8 cellular contexts compared by ENCODE assay signal in the genomic region with DNA sequence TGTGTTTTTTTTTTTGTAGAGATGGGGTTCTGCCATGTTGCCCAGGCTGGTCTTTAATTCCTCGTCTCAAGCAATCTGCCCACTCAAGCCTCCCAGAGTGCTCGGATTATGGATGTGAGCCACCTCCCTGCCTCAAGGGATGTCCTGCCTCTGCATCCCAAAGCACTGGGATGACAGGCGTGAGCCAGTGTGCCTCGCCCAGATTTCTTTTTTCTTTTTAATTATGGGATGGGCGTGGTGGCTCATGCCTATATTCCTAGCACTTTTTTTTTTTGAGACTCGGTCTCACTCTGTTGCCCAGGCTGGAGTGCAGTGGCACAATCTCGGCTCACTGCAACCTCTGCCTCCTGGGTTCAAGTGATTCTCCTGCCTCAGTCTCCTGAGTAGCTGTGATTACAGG. TPM values are rescaled to one million over a fixed set of nuclear protein-coding genes. Genes with fewer than 3 reads are reported as not detected.
DNase-seq lines count a peak whose midpoint lies in the region; ATAC-seq and TF ChIP-seq lines count a peak whose summit lies in the region.
"Not testable (repeated sequence)": the region's sequence is repeated elsewhere in the genome, so short reads cannot be mapped to it uniquely, and the experiment has no call there.

No MANE protein-coding gene starts in this region.

- not testable (repeated sequence) for H3K4me3 ChIP-seq in BLaER1
- peak overlapping the region; percentile 44 for H3K4me3 ChIP-seq in OCI-LY7 (ENCODE audit: low read depth, low read length, poor library complexity, severe bottlenecking)

- not testable (repeated sequence) for H3K27ac ChIP-seq in BLaER1
- peak overlapping the region; percentile 67 for H3K27ac ChIP-seq in OCI-LY7 (ENCODE audit: low read depth, low read length, poor library complexity, severe bottlenecking)
- peak overlapping the region; percentile 54 for H3K27ac ChIP-seq in VCaP

- H3K36me3 Mint-ChIP-seq in central memory CD8-positive, alpha-beta T cell (ENCODE audit: insufficient read depth) = peaks cover 24% of the 10 kb centered on the region
- H3K36me3 Mint-ChIP-seq in stimulated activated effector memory CD8-positive, alpha-beta T cell treated with anti-CD3 and anti-CD28 coated beads, Interleukin-12 subunit alpha, Interleukin-12 subunit beta, amount 100 ng/mL, for 72 hours = peaks cover 47% of the 10 kb centered on the region

- CTCF ChIA-PET in OCI-LY7 (lab: Charles Lee; ENCODE audit: unreplicated experiment) = not testable (repeated sequence)

- H3K4me1 Mint-ChIP-seq in central memory CD8-positive, alpha-beta T cell = peaks cover 30% of the 10 kb centered on the region
- peaks cover 15% of the 10 kb centered on the region for H3K4me1 Mint-ChIP-seq in stimulated activated effector memory CD8-positive, alpha-beta T cell treated with anti-CD3 and anti-CD28 coated beads, Interleukin-12 subunit alpha, Interleukin-12 subunit beta, amount 100 ng/mL, for 72 hours

- intact Hi-C loops in OCI-LY7 (cut with micrococcal nuclease; ENCODE audit: unreplicated experiment); left colon (cut with DNase I, micrococcal nuclease): not testable (repeated sequence)

- H3K36me3 ChIP-seq in BLaER1 (peaks cover 53% of the 10 kb centered on the region), OCI-LY7 (ENCODE audit: insufficient read depth, low read length) (peaks cover 43% of the 10 kb centered on the region)

- POLR2A ChIA-PET in OCI-LY7 (lab: Charles Lee) = interaction anchor here (0.7 to 1.3 kb wide), 2 partner anchors 8 to 27 kb away, joined by 3 to 4 read pairs; no protein-coding TSS in a partner anchor

- H3K9me2 ChIP-seq in OCI-LY7 (ENCODE audit: insufficient read depth, low read length) = not testable (repeated sequence)

- H3K4me1 ChIP-seq in BLaER1 (peaks cover 38% of the 10 kb centered on the region), OCI-LY7 (ENCODE audit: insufficient read depth, low read length, poor library complexity, severe bottlenecking) (peaks cover 63% of the 10 kb centered on the region)

- not testable (repeated sequence) for TF ChIP-seq CTCF in OCI-LY7 (conservative IDR thresholded peaks at IDR 0.05; ENCODE audit: low read length); VCaP (conservative IDR thresholded peaks at IDR 0.05)

- H3K9ac ChIP-seq in BLaER1 = not testable (repeated sequence)

- not testable (repeated sequence) for H3K27me3 ChIP-seq in BLaER1

- 0 out of 2 replicates have a peak overlapping the region, but pooled peaks have one; percentile 24 for H3K4me2 ChIP-seq in BLaER1
- peak overlapping the region; percentile 57 for H3K4me2 ChIP-seq in OCI-LY7 (ENCODE audit: low read length)

- H2AFZ ChIP-seq in OCI-LY7 (ENCODE audit: low read length) = not testable (repeated sequence)

- peaks cover 96% of the 10 kb centered on the region for H4K20me1 ChIP-seq in BLaER1
- not testable (repeated sequence) for H4K20me1 ChIP-seq in OCI-LY7 (ENCODE audit: insufficient read depth, low read length)

- DNase-seq in D341Med (ENCODE audit: low spot score) = peak; percentile 57
- not testable (repeated sequence) for DNase-seq in OCI-LY7 (ENCODE audit: low spot score); central memory CD8-positive, alpha-beta T cell (ENCODE audit: low spot score in 2 of 2); left colon; stimulated activated effector memory CD8-positive, alpha-beta T cell treated with anti-CD3 and anti-CD28 coated beads, Interleukin-12 subunit alpha, Interleukin-12 subunit beta, amount 100 ng/mL, for 72 hours (ENCODE audit: low spot score in 2 of 2)

- H3K9me3 ChIP-seq in BLaER1; OCI-LY7 (ENCODE audit: low read length): not testable (repeated sequence)

- peak overlapping the region; percentile 11 for H3K27ac Mint-ChIP-seq in central memory CD8-positive, alpha-beta T cell (ENCODE audit: low read depth)
- H3K27ac Mint-ChIP-seq in stimulated activated effector memory CD8-positive, alpha-beta T cell treated with anti-CD3 and anti-CD28 coated beads, Interleukin-12 subunit alpha, Interleukin-12 subunit beta, amount 100 ng/mL, for 72 hours = peak overlapping the region; percentile 46

- H3K79me2 ChIP-seq in OCI-LY7 (ENCODE audit: insufficient read depth, low read depth, low read length) = peaks cover 59% of the 10 kb centered on the region

- H3K9me3 Mint-ChIP-seq in central memory CD8-positive, alpha-beta T cell; stimulated activated effector memory CD8-positive, alpha-beta T cell treated with anti-CD3 and anti-CD28 coated beads, Interleukin-12 subunit alpha, Interleukin-12 subunit beta, amount 100 ng/mL, for 72 hours: not testable (repeated sequence)

- ATAC-seq in central memory CD8-positive, alpha-beta T cell (replicated peaks; ENCODE audit: extremely low read depth, poor library complexity, severe bottlenecking); stimulated activated effector memory CD8-positive, alpha-beta T cell treated with anti-CD3 and anti-CD28 coated beads, Interleukin-12 subunit alpha, Interleukin-12 subunit beta, amount 100 ng/mL, for 72 hours: not testable (repeated sequence)
- ATAC-seq in esophagus mucosa (peak; percentile 73), left colon (peak; percentile 74)

- not testable (repeated sequence) for H3K4me3 Mint-ChIP-seq in central memory CD8-positive, alpha-beta T cell; stimulated activated effector memory CD8-positive, alpha-beta T cell treated with anti-CD3 and anti-CD28 coated beads, Interleukin-12 subunit alpha, Interleukin-12 subunit beta, amount 100 ng/mL, for 72 hours

- not testable (repeated sequence) for H3K27me3 Mint-ChIP-seq in central memory CD8-positive, alpha-beta T cell

- not testable (repeated sequence) for BruUV-seq in OCI-LY7 (replicated peaks; lab: Mats Ljungman, UMichigan)

RNA-seq across cellular contexts. Expression of a gene that starts 34.3 kb away (rescaled TPM):
- total RNA-seq in OCI-LY7 (2014; rRNA removed; shearing (Covaris generic)) = 17.3 and 21.2 TPM in 2 replicates
- 39.1 and 46.9 TPM in 2 replicates for total RNA-seq in OCI-LY7 (2022)
- total RNA-seq in esophagus mucosa = 8.2 TPM
- total RNA-seq in left colon = 10 to 100 TPM; 13.1 to 14.8 TPM

RNA-seq across cellular contexts. Expression of a gene that starts 34.8 kb away (rescaled TPM):
- total RNA-seq in OCI-LY7 (2014; rRNA removed; shearing (Covaris generic)) = 58.1 and 62.8 TPM in 2 replicates
- total RNA-seq in OCI-LY7 (2022) = 66.6 and 68.3 TPM in 2 replicates
- 27.4 TPM for total RNA-seq in esophagus mucosa
- total RNA-seq in left colon = 10 to 100 TPM; 15.8 to 19.8 TPM

RNA-seq across cellular contexts. Expression of a gene that starts 59.3 kb away (rescaled TPM):
- 369 and 397 TPM in 2 replicates for total RNA-seq in OCI-LY7 (2014; rRNA removed; shearing (Covaris generic))
- 530 and 582 TPM in 2 replicates for total RNA-seq in OCI-LY7 (2022)
- 683 TPM for total RNA-seq in esophagus mucosa
- 100 to 1,000 TPM; 345 to 403 TPM for total RNA-seq in left colon
